In the genomic region with DNA sequence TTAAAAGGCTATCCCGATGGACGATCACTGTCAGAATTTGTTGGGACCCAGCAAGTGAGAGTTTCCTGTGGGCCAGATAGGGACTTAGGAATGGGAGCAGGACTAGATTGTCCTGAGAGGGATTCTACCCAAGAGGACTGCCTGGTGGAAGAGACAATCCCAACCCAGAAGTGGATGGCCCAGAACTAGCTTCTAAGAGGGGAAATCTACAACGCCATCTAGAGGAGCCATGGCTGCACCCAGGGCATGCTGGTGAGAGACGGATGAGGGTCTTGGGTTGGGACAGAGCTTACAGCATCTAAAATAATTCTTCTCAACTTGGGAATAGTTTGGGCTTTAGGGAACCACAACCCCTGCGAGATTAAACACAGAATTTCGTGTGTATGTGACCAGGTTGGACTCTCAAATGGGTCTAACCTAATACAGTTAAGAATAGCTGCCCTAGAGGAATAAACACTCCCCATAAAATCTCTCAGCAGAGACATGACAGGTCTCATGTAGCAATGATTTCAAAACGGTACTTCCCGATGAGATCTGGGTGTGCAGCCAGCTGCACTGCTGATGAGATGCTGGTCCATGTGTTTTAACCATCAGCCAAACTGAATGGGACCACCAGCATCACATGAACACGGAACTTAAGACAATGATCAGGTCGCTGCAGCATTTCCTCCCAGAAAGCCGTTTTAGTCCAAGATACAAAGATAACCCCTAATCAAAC, we compare ENCODE assay signal across 2 cellular contexts.
TF ChIP-seq lines count a peak whose summit lies in the region.

No MANE protein-coding gene starts in this region.

TF ChIP-seq in IMR-90, 13 proteins besides CTCF, POLR2A, EP300 and RAD21:
- TF ChIP-seq MXI1 (IDR thresholded peaks at IDR 0.05; ENCODE audit: borderline replicate concordance, low read depth, low read length) (no peak), CHD1 (IDR thresholded peaks at IDR 0.05; ENCODE audit: low read depth, low read length) (no peak), RCOR1 (IDR thresholded peaks at IDR 0.05; ENCODE audit: insufficient replicate concordance, low read length) (no peak), SMC3 (IDR thresholded peaks at IDR 0.05; ENCODE audit: low read depth, low read length) (no peak), BHLHE40 (IDR thresholded peaks at IDR 0.05; ENCODE audit: low read depth, low read length) (no peak), MAZ (IDR thresholded peaks at IDR 0.05; ENCODE audit: borderline replicate concordance, low read depth, low read length) (no peak)
- TF ChIP-seq, protein P1, sequence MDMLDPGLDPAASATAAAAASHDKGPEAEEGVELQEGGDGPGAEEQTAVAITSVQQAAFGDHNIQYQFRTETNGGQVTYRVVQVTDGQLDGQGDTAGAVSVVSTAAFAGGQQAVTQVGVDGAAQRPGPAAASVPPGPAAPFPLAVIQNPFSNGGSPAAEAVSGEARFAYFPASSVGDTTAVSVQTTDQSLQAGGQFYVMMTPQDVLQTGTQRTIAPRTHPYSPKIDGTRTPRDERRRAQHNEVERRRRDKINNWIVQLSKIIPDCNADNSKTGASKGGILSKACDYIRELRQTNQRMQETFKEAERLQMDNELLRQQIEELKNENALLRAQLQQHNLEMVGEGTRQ (IDR thresholded peaks at IDR 0.05; ENCODE audit: low read depth, low read length): no peak
TF ChIP-seq in IMR-90: peak in this region for 0.

TF ChIP-seq in H1, 55 proteins besides CTCF, POLR2A, EP300 and RAD21:
- no peak for TF ChIP-seq RBBP5 (IDR thresholded peaks at IDR 0.05; ENCODE audit: borderline replicate concordance, low read depth, low read length)
- no peak for TF ChIP-seq KDM1A (IDR thresholded peaks at IDR 0.05; ENCODE audit: borderline replicate concordance, low read length)
- no peak for TF ChIP-seq SAP30 (IDR thresholded peaks at IDR 0.05; ENCODE audit: insufficient read depth, insufficient replicate concordance, low read length)
- no peak for TF ChIP-seq RXRA (IDR thresholded peaks at IDR 0.05; ENCODE audit: insufficient read depth, low read depth, low read length)
- TF ChIP-seq TAF1 (IDR thresholded peaks at IDR 0.05; ENCODE audit: low read depth, low read length): no peak
- no peak for TF ChIP-seq SP2 (IDR thresholded peaks at IDR 0.05; ENCODE audit: low read length)
- no peak for TF ChIP-seq CHD1 (IDR thresholded peaks at IDR 0.05; ENCODE audit: low read depth, low read length)
- no peak for TF ChIP-seq POU5F1 (IDR thresholded peaks at IDR 0.05; ENCODE audit: low read depth, low read length)
- TF ChIP-seq FOSL1 (IDR thresholded peaks at IDR 0.05; ENCODE audit: insufficient read depth, low read depth, low read length): no peak
- TF ChIP-seq HDAC2 (IDR thresholded peaks at IDR 0.05; ENCODE audit: borderline replicate concordance in 1 of 2, low read depth in 2 of 2, low read length in 2 of 2): no peak
- TF ChIP-seq SP1 (IDR thresholded peaks at IDR 0.05; ENCODE audit: low read depth, low read length): no peak
- no peak for TF ChIP-seq RFX5 (IDR thresholded peaks at IDR 0.05; ENCODE audit: borderline replicate concordance, low read depth, low read length)
